13 cellular contexts compared by ENCODE assay signal in genomic region chr6:133609404-133610270, GRCh38.
A peak's percentile ranks its signal among the peaks of the same experiment; 100 is the strongest.
DNase-seq lines count a peak whose midpoint lies in the region; ATAC-seq and TF ChIP-seq lines count a peak whose summit lies in the region.
"Had no signal": no experiment of that assay in that cellular context is flagged by ENCODE, and none has a peak within 500 bp of the region (broad histone marks: within the 10 kb centered on the region; RNA-seq: fewer than 3 reads in every experiment).

No MANE protein-coding gene starts in this region.

- no TSS peak for BruUV-seq in mammary epithelial cell (replicated peaks; lab: Mats Ljungman, UMichigan)

- H3K4me3 ChIP-seq in MG63 (no peak overlapping the region), mammary epithelial cell (replicated peaks in 1 of 3; ENCODE audit: insufficient read depth in 1 of 3, low read depth in 2 of 3, low read length in 3 of 3) (no peak overlapping the region)

- H3K9ac ChIP-seq in mammary epithelial cell (ENCODE audit: insufficient read depth, low read length), result peak overlapping the region; percentile 31
- H3K9ac ChIP-seq: SK-N-SH had no signal

- H3K4me2 ChIP-seq in mammary epithelial cell (ENCODE audit: insufficient read depth, low read depth, low read length), result no peak overlapping the region
- H3K4me2 ChIP-seq: SK-N-SH had no signal

- H3K4me1 ChIP-seq in mammary epithelial cell (ENCODE audit: insufficient read depth, low read length), result peaks cover 15% of the 10 kb centered on the region

- CTCF ChIA-PET in mammary epithelial cell (lab: Charles Lee; ENCODE audit: low non-redundant PET), result no interaction called here

- H2AFZ ChIP-seq in mammary epithelial cell (ENCODE audit: low read depth, low read length), result peak overlapping the region; percentile 30

- WGBS in mammary epithelial cell (ENCODE audit: low coverage, missing lambda C conversion rate), result 0% methylated on average over 2 of the region's 2 CpGs

- dilution Hi-C loops in mammary epithelial cell (cut with HindIII; ENCODE audit: low sequenced_read_pairs), result no loop called here

- intact Hi-C loops in mammary epithelial cell (cut with micrococcal nuclease), result loop anchor here (1.0 to 2.0 kb wide), 2 partner anchors 18 to 41 kb away; no protein-coding TSS in a partner anchor

- H3K27me3 ChIP-seq in MG63 (no peaks in the 10 kb centered on the region), mammary epithelial cell (ENCODE audit: insufficient read depth, low read length) (no peaks in the 10 kb centered on the region)

- no peaks in the 10 kb centered on the region for H4K20me1 ChIP-seq in mammary epithelial cell (ENCODE audit: insufficient read depth, low read length)

- H3K9me3 ChIP-seq in MG63 (0 out of 2 replicates have a peak, but pooled peaks cover 2% of the 10 kb centered on the region), mammary epithelial cell (replicated peaks; ENCODE audit: insufficient read depth, low read length) (no peaks in the 10 kb centered on the region)
- H3K9me3 ChIP-seq: SK-N-SH had no signal

- H3K36me3 ChIP-seq in MG63, result 0 out of 2 replicates have a peak, but pooled peaks cover 3% of the 10 kb centered on the region
- H3K36me3 ChIP-seq in mammary epithelial cell (ENCODE audit: insufficient read depth, low read length), result no peaks in the 10 kb centered on the region

- H3K79me2 ChIP-seq in mammary epithelial cell (ENCODE audit: insufficient read depth, low read length), result no peaks in the 10 kb centered on the region

- DNase-seq in COLO829 (ENCODE audit: low spot score) (peak; percentile 92), MG63 (peak; percentile 96), mammary epithelial cell (peak; percentile 97), kidney tubule cell (ENCODE audit: low spot score) (peak; percentile 98), DMS79 treated with DMSO at 0.1 percent for 48 hours (lab: John Stamatoyannopoulos, UW) (no peak), G401 (ENCODE audit: low spot score) (no peak)
- DNase-seq: activated CD4-positive, alpha-beta memory T cell treated with anti-CD3 and anti-CD28 coated beads, Interleukin-2, amount 10 ng/mL, durations not matched to agents 7 days and 5 days; head of caudate nucleus; NCI-H2081 treated with DMSO at 0.1 percent for 48 hours; SK-N-SH; stimulated activated CD4-positive, alpha-beta T cell treated with anti-CD3 and anti-CD28 coated beads, Interleukin-4, amount 100 ng/mL, for 24 hours had no signal

- ATAC-seq in HG03342 (IDR thresholded peaks at IDR 0.05; ENCODE audit: unreplicated experiment) (no peak), GM21717 (IDR thresholded peaks at IDR 0.05; ENCODE audit: unreplicated experiment) (no peak)

- in situ Hi-C loops in mammary epithelial cell (cut with MboI; ENCODE audit: low sequenced_read_pairs in 2 of 2) (no loop called here), G401 (cut with HindIII; ENCODE audit: low sequenced_read_pairs) (no loop called here)

- no peak for TF ChIP-seq CTCF in mammary epithelial cell (conservative IDR thresholded peaks at IDR 0.05 in 1 of 2, IDR thresholded peaks at IDR 0.05 in 1 of 2; ENCODE audit: extremely low read depth in 1 of 2, insufficient read depth in 1 of 2, low read depth in 1 of 2, low read length in 2 of 2)

- H3K27ac ChIP-seq in mammary epithelial cell (ENCODE audit: insufficient read depth, low read depth, low read length), result peak overlapping the region; percentile 81

Comparison
In these comparisons a context has a peak if more than half of its experiments do, and no peak if none do; other contexts are left out.
1. DNase-seq: peak in COLO829 (single experiment), MG63 (single experiment), mammary epithelial cell (single experiment) and kidney tubule cell (single experiment); none in DMS79 treated with DMSO at 0.1 percent for 48 hours (single experiment) and G401 (single experiment).